ENCODE assay signal across 28 cellular contexts in the genomic region with DNA sequence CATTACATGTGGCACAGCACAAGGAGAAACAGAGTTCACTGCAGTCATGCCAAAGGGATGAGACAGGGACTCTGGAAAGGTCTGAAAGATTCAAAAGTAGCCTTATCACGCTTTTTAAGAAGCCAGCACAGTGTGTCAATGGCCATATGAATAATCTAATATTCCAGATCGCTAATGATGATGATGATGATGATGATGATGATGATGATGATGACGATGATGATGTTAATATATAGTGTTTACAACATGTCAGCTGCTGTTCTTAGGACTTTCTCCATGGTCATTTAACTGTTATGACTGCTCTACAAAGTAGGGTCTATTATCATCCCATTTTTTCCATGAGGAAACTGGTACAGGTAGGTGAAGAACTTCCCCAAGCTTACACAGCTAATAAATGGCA.
"Had no signal": no experiment of that assay in that cellular context is flagged by ENCODE, and none has a peak within 500 bp of the region (broad histone marks: within the 10 kb centered on the region; RNA-seq: fewer than 3 reads in every experiment).

No MANE protein-coding gene starts in this region.

- ATAC-seq: effector memory CD8-positive, alpha-beta T cell; esophagus mucosa; foreskin keratinocyte; gastrocnemius medialis; gastroesophageal sphincter; heart left ventricle; heart right ventricle had no signal

- DNase-seq: colonic mucosa; cortex of kidney; dermis blood vessel endothelial cell; dorsolateral prefrontal cortex; effector CD4-positive, alpha-beta T cell; effector CD8-positive, alpha-beta T cell; effector memory CD4-positive, alpha-beta T cell; effector memory CD8-positive, alpha-beta T cell; endodermal cell; erythroblast; esophagus squamous epithelium; foreskin fibroblast; foreskin keratinocyte; foreskin melanocyte; gastrocnemius medialis; glutamatergic neuron; head of caudate nucleus; heart left ventricle; heart right ventricle had no signal

- H3K36me3 ChIP-seq: colonic mucosa, esophagus muscularis mucosa, esophagus squamous epithelium, gastrocnemius medialis, gastroesophageal sphincter, heart left ventricle, heart right ventricle had no signal

- H3K4me3 ChIP-seq: colonic mucosa, coronary artery, dorsolateral prefrontal cortex, esophagus muscularis mucosa, esophagus squamous epithelium, gastrocnemius medialis, gastroesophageal sphincter, heart left ventricle, heart right ventricle had no signal

- H3K27ac ChIP-seq: colonic mucosa, coronary artery, dorsolateral prefrontal cortex, epithelial cell of prostate, esophagus muscularis mucosa, esophagus squamous epithelium, foreskin keratinocyte, gastrocnemius medialis, gastroesophageal sphincter, heart left ventricle, heart right ventricle had no signal

- H3K27me3 ChIP-seq: colonic mucosa, esophagus muscularis mucosa, esophagus squamous epithelium, gastrocnemius medialis, gastroesophageal sphincter, heart left ventricle, heart right ventricle had no signal

- H3K4me1 ChIP-seq: colonic mucosa, foreskin keratinocyte, gastrocnemius medialis had no signal

- H3K9me3 ChIP-seq: colonic mucosa, esophagus muscularis mucosa, gastrocnemius medialis, gastroesophageal sphincter, heart left ventricle, heart right ventricle had no signal

- FAIRE-seq: colon, endometrium, endothelial cell of umbilical vein, frontal cortex had no signal
